In genomic region chr9:34985311-34985899, GRCh38 we compare ENCODE assay signal across 8 cellular contexts. TPM values are rescaled to one million over a fixed set of nuclear protein-coding genes. Genes with fewer than 3 reads are reported as not detected.
DNase-seq lines count a peak whose midpoint lies in the region; ATAC-seq and TF ChIP-seq lines count a peak whose summit lies in the region.

No MANE protein-coding gene starts in this region.

- no peaks in the 10 kb centered on the region for H3K9me3 Mint-ChIP-seq in activated CD8-positive, alpha-beta memory T cell treated with anti-CD3 and anti-CD28 coated beads, Interleukin-2, amount 10 ng/mL, durations not matched to agents 7 days and 5 days (ENCODE audit: low read depth)

- H3K36me3 Mint-ChIP-seq in activated CD8-positive, alpha-beta memory T cell treated with anti-CD3 and anti-CD28 coated beads, Interleukin-2, amount 10 ng/mL, durations not matched to agents 7 days and 5 days = no peaks in the 10 kb centered on the region

- ATAC-seq in activated CD8-positive, alpha-beta memory T cell treated with anti-CD3 and anti-CD28 coated beads, Interleukin-2, amount 10 ng/mL, durations not matched to agents 7 days and 5 days = no peak
- ATAC-seq in HG03469 (IDR thresholded peaks at IDR 0.05; ENCODE audit: unreplicated experiment) (no peak), GM21825 (IDR thresholded peaks at IDR 0.05; ENCODE audit: unreplicated experiment) (no peak)

- H3K27ac ChIP-seq in osteoblast (ENCODE audit: low read depth, low read length) = no peak overlapping the region

- peaks cover 6% of the 10 kb centered on the region for H3K27me3 ChIP-seq in osteoblast (ENCODE audit: insufficient read depth, low read length)

- H3K4me2 ChIP-seq in osteoblast (ENCODE audit: insufficient read depth, low read length) = no peak overlapping the region

- peaks cover 51% of the 10 kb centered on the region for H3K4me1 Mint-ChIP-seq in activated CD8-positive, alpha-beta memory T cell treated with anti-CD3 and anti-CD28 coated beads, Interleukin-2, amount 10 ng/mL, durations not matched to agents 7 days and 5 days

- H3K9me3 ChIP-seq in osteoblast (ENCODE audit: low read depth, low read length) = no peaks in the 10 kb centered on the region

- H3K4me3 ChIP-seq in epithelial cell of esophagus (ENCODE audit: low read length) (no peak overlapping the region), osteoblast (ENCODE audit: insufficient read depth, low read length) (no peak overlapping the region)

- no peaks in the 10 kb centered on the region for H3K36me3 ChIP-seq in osteoblast (ENCODE audit: insufficient read depth, low read length)

- H3K4me1 ChIP-seq in osteoblast (ENCODE audit: insufficient read depth, low read length) = peaks cover 10% of the 10 kb centered on the region

- TF ChIP-seq CTCF in GM12873 (IDR thresholded peaks at IDR 0.05; ENCODE audit: insufficient read depth, low read depth, low read length, missing control alignments) = peak; percentile 92
- peak; percentile 88 for TF ChIP-seq CTCF in epithelial cell of esophagus (IDR thresholded peaks at IDR 0.05; ENCODE audit: insufficient read depth, low read depth, low read length, missing control alignments)
- TF ChIP-seq CTCF in osteoblast (IDR thresholded peaks at IDR 0.05; ENCODE audit: extremely low read depth, low read depth, low read length) = peak; percentile 97

- H3K4me3 Mint-ChIP-seq in activated CD8-positive, alpha-beta memory T cell treated with anti-CD3 and anti-CD28 coated beads, Interleukin-2, amount 10 ng/mL, durations not matched to agents 7 days and 5 days = no peak overlapping the region

- H3K79me2 ChIP-seq in osteoblast (ENCODE audit: insufficient read depth, low read length) = peaks cover 3% of the 10 kb centered on the region

- CTCF ChIA-PET in activated CD8-positive, alpha-beta memory T cell treated with anti-CD3 and anti-CD28 coated beads, Interleukin-2, amount 10 ng/mL, durations not matched to agents 7 days and 5 days (lab: Charles Lee) = interaction anchor here (0.6 to 2.3 kb wide), 19 partner anchors 9 to 339 kb away, joined by 3 to 45 read pairs (median 5); partner anchors contain the start of genes GALT and VCP

- peaks cover 2% of the 10 kb centered on the region for H4K20me1 ChIP-seq in osteoblast (ENCODE audit: insufficient read depth, low read length)

- H3K27me3 Mint-ChIP-seq in activated CD8-positive, alpha-beta memory T cell treated with anti-CD3 and anti-CD28 coated beads, Interleukin-2, amount 10 ng/mL, durations not matched to agents 7 days and 5 days = no peaks in the 10 kb centered on the region

- no peak overlapping the region for H3K27ac Mint-ChIP-seq in activated CD8-positive, alpha-beta memory T cell treated with anti-CD3 and anti-CD28 coated beads, Interleukin-2, amount 10 ng/mL, durations not matched to agents 7 days and 5 days

- DNase-seq in AG20443 (ENCODE audit: low spot score) (peak; percentile 50), NCI-H345 treated with DMSO at 0.1 percent for 48 hours (lab: John Stamatoyannopoulos, UW; ENCODE audit: unreplicated experiment) (peak; percentile 38), epithelial cell of esophagus (ENCODE audit: low read depth) (peak; percentile 70), osteoblast (ENCODE audit: insufficient read length, low spot score, missing footprints) (no peak)
- DNase-seq in activated CD8-positive, alpha-beta memory T cell treated with anti-CD3 and anti-CD28 coated beads, Interleukin-2, amount 10 ng/mL, durations not matched to agents 7 days and 5 days = peak; percentile 76

- no peak overlapping the region for H2AFZ ChIP-seq in osteoblast (ENCODE audit: low read length)

RNA-seq across cellular contexts. Expression of gene DNAJB5, which starts 4.1 kb away (rescaled TPM):
- total RNA-seq in activated CD8-positive, alpha-beta memory T cell treated with anti-CD3 and anti-CD28 coated beads, Interleukin-2, amount 10 ng/mL, durations not matched to agents 7 days and 5 days = 1 to 10 TPM; 5.2 to 5.5 TPM
- total RNA-seq in osteoblast = 12.7 and 16.5 TPM in 2 replicates

RNA-seq across cellular contexts. Expression of gene PHF24, which starts 27.3 kb away (rescaled TPM):
- total RNA-seq in activated CD8-positive, alpha-beta memory T cell treated with anti-CD3 and anti-CD28 coated beads, Interleukin-2, amount 10 ng/mL, durations not matched to agents 7 days and 5 days = not detected
- under 0.01 TPM in 1 of 2 replicates, not detected in the other for total RNA-seq in osteoblast
